Comparison of ENCODE assay signal across 6 cellular contexts in genomic region chr1:231159202-231159962, GRCh38. TPM values are rescaled to one million over a fixed set of nuclear protein-coding genes. Genes with fewer than 3 reads are reported as not detected.
"Had no signal": no experiment of that assay in that cellular context is flagged by ENCODE, and none has a peak within 500 bp of the region (broad histone marks: within the 10 kb centered on the region; RNA-seq: fewer than 3 reads in every experiment).

No MANE protein-coding gene starts in this region.

- H3K27ac Mint-ChIP-seq: GM23338, H9 had no signal

- H3K4me1 Mint-ChIP-seq: GM23338 had no signal

- DNase-seq: H9, HCEC 1CT had no signal

- H3K4me3 Mint-ChIP-seq: GM23338 had no signal

RNA-seq across cellular contexts. Expression of gene TRIM67, which starts 2.5 kb away (rescaled TPM):
- total RNA-seq: H1, H9, HepG2, HT1080 had no signal
